In genomic region chr3:60146121-60146520, GRCh38 we compare ENCODE assay signal across 19 cellular contexts.
"Had no signal": no experiment of that assay in that cellular context is flagged by ENCODE, and none has a peak within 500 bp of the region (broad histone marks: within the 10 kb centered on the region; RNA-seq: fewer than 3 reads in every experiment).

No MANE protein-coding gene starts in this region.

- DNase-seq: activated CD4-positive, alpha-beta T cell treated with anti-CD3 and anti-CD28 coated beads, Interleukin-2, amount 50 U/mL, for 4 hours; activated CD8-positive, alpha-beta memory T cell treated with anti-CD3 and anti-CD28 coated beads for 24 hours; activated CD8-positive, alpha-beta memory T cell treated with anti-CD3 and anti-CD28 coated beads, Interleukin-2, amount 50 U/mL, for 4 hours; activated T-cell treated with anti-CD3 and anti-CD28 coated beads, Interleukin-2, amount 50 U/mL, for 24 hours; colonic mucosa; left ventricle myocardium inferior; naive B cell; SIG-M5; stimulated activated CD4-positive, alpha-beta T cell treated with anti-CD3 and anti-CD28 coated beads, Interleukin-15, amount 100 ng/mL, for 24 hours; stimulated activated naive B cell treated with anti-CD40 and anti-IgM and Interleukin-4, amounts not matched to agents 10 μg/mL and 1 μg/mL and 100 μg/mL, for 72 hours; T-helper 9 cell; upper lobe of left lung had no signal

- H3K4me3 ChIP-seq: colonic mucosa, left ventricle myocardium inferior, smooth muscle cell, upper lobe of left lung had no signal

- H3K4me3 Mint-ChIP-seq: activated T-cell treated with anti-CD3 and anti-CD28 coated beads, Interleukin-2, amount 50 U/mL, for 24 hours; activated T-helper 17 cell treated with anti-CD3 and anti-CD28 coated beads, Interleukin-2, amount 50 U/mL, for 72 hours; central memory CD8-positive, alpha-beta T cell; naive B cell; stimulated activated naive B cell treated with anti-CD40 and anti-IgM and Interleukin-4, amounts not matched to agents 10 μg/mL and 1 μg/mL and 100 μg/mL, for 72 hours; WTC11 had no signal

- H3K27ac Mint-ChIP-seq: activated naive CD4-positive, alpha-beta T cell treated with anti-CD3 and anti-CD28 coated beads, Interleukin-2, amount 50 U/mL, for 72 hours; activated T-cell treated with anti-CD3 and anti-CD28 coated beads, Interleukin-2, amount 50 U/mL, for 24 hours; activated T-helper 17 cell treated with anti-CD3 and anti-CD28 coated beads, Interleukin-2, amount 50 U/mL, for 72 hours; stimulated activated naive B cell treated with anti-CD40 and anti-IgM and Interleukin-4, amounts not matched to agents 10 μg/mL and 1 μg/mL and 100 μg/mL, for 72 hours; WTC11 had no signal

- H3K9me3 ChIP-seq: colonic mucosa, left ventricle myocardium inferior, upper lobe of left lung had no signal

- H3K4me2 ChIP-seq: smooth muscle cell had no signal

- H3K27me3 Mint-ChIP-seq: activated T-cell treated with anti-CD3 and anti-CD28 coated beads, Interleukin-2, amount 50 U/mL, for 24 hours; activated T-helper 17 cell treated with anti-CD3 and anti-CD28 coated beads, Interleukin-2, amount 50 U/mL, for 72 hours; central memory CD8-positive, alpha-beta T cell; naive B cell; stimulated activated naive B cell treated with anti-CD40 and anti-IgM and Interleukin-4, amounts not matched to agents 10 μg/mL and 1 μg/mL and 100 μg/mL, for 72 hours had no signal

- H3K27me3 ChIP-seq: colonic mucosa, upper lobe of left lung had no signal

- H3K4me1 Mint-ChIP-seq: activated T-helper 17 cell treated with anti-CD3 and anti-CD28 coated beads, Interleukin-2, amount 50 U/mL, for 72 hours; central memory CD8-positive, alpha-beta T cell; naive B cell; stimulated activated naive B cell treated with anti-CD40 and anti-IgM and Interleukin-4, amounts not matched to agents 10 μg/mL and 1 μg/mL and 100 μg/mL, for 72 hours had no signal

- ATAC-seq: activated naive CD4-positive, alpha-beta T cell treated with anti-CD3 and anti-CD28 coated beads, Interleukin-2, amount 50 U/mL, for 72 hours; activated T-helper 17 cell treated with anti-CD3 and anti-CD28 coated beads, Interleukin-2, amount 50 U/mL, for 72 hours; sciatic nerve; stimulated activated naive B cell treated with anti-CD40 and anti-IgM and Interleukin-4, amounts not matched to agents 10 μg/mL and 1 μg/mL and 100 μg/mL, for 72 hours; WTC11 had no signal

- H3K27ac ChIP-seq: colonic mucosa, epithelial cell of prostate, left ventricle myocardium inferior, upper lobe of left lung had no signal

- H3K4me1 ChIP-seq: colonic mucosa, left ventricle myocardium inferior, upper lobe of left lung had no signal

- H3K9me3 Mint-ChIP-seq: activated naive CD4-positive, alpha-beta T cell treated with anti-CD3 and anti-CD28 coated beads, Interleukin-2, amount 50 U/mL, for 72 hours; activated T-cell treated with anti-CD3 and anti-CD28 coated beads, Interleukin-2, amount 50 U/mL, for 24 hours; activated T-helper 17 cell treated with anti-CD3 and anti-CD28 coated beads, Interleukin-2, amount 50 U/mL, for 72 hours; central memory CD8-positive, alpha-beta T cell; naive B cell; stimulated activated naive B cell treated with anti-CD40 and anti-IgM and Interleukin-4, amounts not matched to agents 10 μg/mL and 1 μg/mL and 100 μg/mL, for 72 hours; WTC11 had no signal

- H3K36me3 Mint-ChIP-seq: activated naive CD4-positive, alpha-beta T cell treated with anti-CD3 and anti-CD28 coated beads, Interleukin-2, amount 50 U/mL, for 72 hours; naive B cell; stimulated activated naive B cell treated with anti-CD40 and anti-IgM and Interleukin-4, amounts not matched to agents 10 μg/mL and 1 μg/mL and 100 μg/mL, for 72 hours; WTC11 had no signal

- H3K36me3 ChIP-seq: colonic mucosa, left ventricle myocardium inferior, upper lobe of left lung had no signal
